In the genomic region with DNA sequence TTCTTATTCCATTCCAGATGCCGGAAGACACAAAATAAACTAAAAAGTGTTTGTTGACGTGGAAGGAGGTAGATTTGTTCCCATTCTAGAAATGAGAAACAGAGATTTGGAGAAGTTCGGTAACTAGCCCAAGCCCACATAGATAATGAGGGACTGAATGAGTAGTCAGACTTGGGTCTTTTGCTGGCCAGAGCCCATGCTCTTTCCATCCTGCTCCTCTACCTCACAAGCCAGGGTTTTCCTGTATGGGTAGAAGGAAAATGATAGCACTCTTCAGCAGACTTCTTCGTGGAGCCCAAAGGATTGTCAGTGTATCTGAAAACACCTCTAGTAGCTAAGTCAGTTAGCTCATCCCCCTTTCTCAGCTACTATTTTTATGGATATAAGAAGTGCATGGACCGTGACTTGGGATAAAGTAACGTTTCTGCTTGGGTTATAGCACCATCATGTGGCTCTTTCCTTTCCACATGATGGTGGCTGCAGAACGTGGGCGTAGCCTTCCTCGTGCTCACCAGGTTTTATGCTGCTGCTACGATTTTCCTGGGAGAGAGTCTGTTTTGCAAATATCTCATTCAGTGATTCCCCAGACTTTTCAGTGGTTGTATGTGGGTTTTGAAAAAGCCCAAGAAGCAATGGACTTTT, we compare ENCODE assay signal across 8 cellular contexts.
A peak's percentile ranks its signal among the peaks of the same experiment; 100 is the strongest.
DNase-seq lines count a peak whose midpoint lies in the region; ATAC-seq, FAIRE-seq and TF ChIP-seq lines count a peak whose summit lies in the region.

No MANE protein-coding gene starts in this region.

- H3K4me3 ChIP-seq in esophagus muscularis mucosa (no peak overlapping the region), pancreas (no peak overlapping the region)
- no peak overlapping the region for H3K4me3 ChIP-seq in naive thymus-derived CD4-positive, alpha-beta T cell (ENCODE audit: low read length)

- TF ChIP-seq CTCF in esophagus muscularis mucosa (IDR thresholded peaks at IDR 0.05) (peak; percentile 59 to 65 (median 60)), pancreas (IDR thresholded peaks at IDR 0.05) (peak in 2 of 4 donors; percentile 13 to 21), GM10248 (IDR thresholded peaks at IDR 0.05; ENCODE audit: control extremely low read depth, extremely low read depth, low read depth, missing control alignments) (no peak)

- no peak for TF ChIP-seq POLR2A in esophagus muscularis mucosa (IDR thresholded peaks at IDR 0.05; ENCODE audit: low read depth)

- ATAC-seq in pancreas (peak in 3 of 4 donors; percentile 71 to 88 (median 75)), GM18870 (IDR thresholded peaks at IDR 0.05; ENCODE audit: unreplicated experiment) (no peak)
- ATAC-seq in naive thymus-derived CD4-positive, alpha-beta T cell, result no peak

- no peak overlapping the region for H3K27ac Mint-ChIP-seq in naive thymus-derived CD4-positive, alpha-beta T cell

- H3K27ac ChIP-seq in esophagus muscularis mucosa (replicated peaks in 1 of 4), result peak overlapping the region; percentile 46 to 55 (median 50)
- no peak overlapping the region for H3K27ac ChIP-seq in pancreas
- no peak overlapping the region for H3K27ac ChIP-seq in naive thymus-derived CD4-positive, alpha-beta T cell (ENCODE audit: low read depth, low read length)

- DNase-seq in EL (peak; percentile 56), NCI-H526 treated with DMSO at 0.1 percent for 48 hours (lab: John Stamatoyannopoulos, UW) (peak; percentile 37), esophagus muscularis mucosa (ENCODE audit: extremely low spot score) (no peak), pancreas (peak in 1 of 6 donors; percentile 36), GM10248 (ENCODE audit: extremely low spot score) (no peak)
- no peak for DNase-seq in naive thymus-derived CD4-positive, alpha-beta T cell
- DNase-seq in activated effector memory CD4-positive, alpha-beta T cell treated with anti-CD3 and anti-CD28 coated beads, Interleukin-2, amount 50 U/mL, for 16 hours, result no peak

- H3K4me3 Mint-ChIP-seq in naive thymus-derived CD4-positive, alpha-beta T cell, result no peak overlapping the region

- H3K4me1 ChIP-seq in esophagus muscularis mucosa, result peaks cover 3 to 41% (median 36%) of the 10 kb centered on the region in 4 donors
- no peaks in the 10 kb centered on the region for H3K4me1 ChIP-seq in pancreas
- no peaks in the 10 kb centered on the region for H3K4me1 ChIP-seq in naive thymus-derived CD4-positive, alpha-beta T cell (ENCODE audit: control insufficient read depth in 2 of 2, insufficient read depth in 2 of 2, low read length in 2 of 2)

- no peak for FAIRE-seq in pancreas (lab: Jason Lieb, UNC)

- H3K27me3 ChIP-seq in esophagus muscularis mucosa (no peaks in the 10 kb centered on the region), pancreas (no peaks in the 10 kb centered on the region)
- no peaks in the 10 kb centered on the region for H3K27me3 ChIP-seq in naive thymus-derived CD4-positive, alpha-beta T cell (ENCODE audit: control insufficient read depth in 2 of 2, insufficient read depth in 2 of 2, low read length in 2 of 2)

- no peak for TF ChIP-seq EP300 in esophagus muscularis mucosa (IDR thresholded peaks at IDR 0.05)

- H3K9me3 ChIP-seq in esophagus muscularis mucosa, result no peaks in the 10 kb centered on the region
- no peaks in the 10 kb centered on the region for H3K9me3 ChIP-seq in pancreas
- H3K9me3 ChIP-seq in naive thymus-derived CD4-positive, alpha-beta T cell (ENCODE audit: control insufficient read depth in 2 of 3, low read length in 3 of 3), result no peaks in the 10 kb centered on the region

- H3K36me3 Mint-ChIP-seq in naive thymus-derived CD4-positive, alpha-beta T cell, result no peaks in the 10 kb centered on the region

- H3K36me3 ChIP-seq in esophagus muscularis mucosa (peaks cover 19 to 56% (median 35%) of the 10 kb centered on the region in 4 donors), pancreas (no peaks in the 10 kb centered on the region)
- H3K36me3 ChIP-seq in naive thymus-derived CD4-positive, alpha-beta T cell (ENCODE audit: control insufficient read depth in 2 of 3, insufficient read depth in 3 of 3, low read length in 3 of 3), result no peaks in the 10 kb centered on the region

- peaks cover 0 to 11% (median 6%) of the 10 kb centered on the region in 5 donors for H3K27me3 Mint-ChIP-seq in naive thymus-derived CD4-positive, alpha-beta T cell

- POLR2A ChIA-PET in naive thymus-derived CD4-positive, alpha-beta T cell (lab: Charles Lee), result no interaction called here
- POLR2A ChIA-PET in GM10248 (lab: Yijun Ruan, JAX), result no interaction called here

- peaks cover 0 to 1% (median 0%) of the 10 kb centered on the region in 11 donors for H3K9me3 Mint-ChIP-seq in naive thymus-derived CD4-positive, alpha-beta T cell

- CTCF ChIA-PET in naive thymus-derived CD4-positive, alpha-beta T cell (lab: Charles Lee), result interaction anchor here (0.6 kb wide), 1 partner anchor 295 kb away, joined by 3 read pairs; no protein-coding TSS in a partner anchor
- CTCF ChIA-PET in GM10248 (lab: Yijun Ruan, JAX), result interaction anchor here (0.7 to 1.6 kb wide), 7 partner anchors 13 to 243 kb away, joined by 3 to 7 read pairs (median 3); no protein-coding TSS in a partner anchor

- WGBS in esophagus muscularis mucosa, result 52% methylated on average over 10 of the region's 10 CpGs
- 35 to 39% methylated on average over 10 of the region's 10 CpGs for WGBS in pancreas, 2 donors

- H3K4me1 Mint-ChIP-seq in naive thymus-derived CD4-positive, alpha-beta T cell, result no peaks in the 10 kb centered on the region

- intact Hi-C loops in esophagus muscularis mucosa (cut with DNase I), result no loop called here
- intact Hi-C loops in pancreas (cut with DNase I), result no loop called here
- intact Hi-C loops in naive thymus-derived CD4-positive, alpha-beta T cell (cut with micrococcal nuclease), result no loop called here

Comparison
In these comparisons a context has a peak if more than half of its experiments do, and no peak if none do; other contexts are left out.
1. DNase-seq: peak in EL (single experiment) and NCI-H526 treated with DMSO at 0.1 percent for 48 hours (single experiment); none in esophagus muscularis mucosa (single experiment), naive thymus-derived CD4-positive, alpha-beta T cell (0 of 9), GM10248 (single experiment) and activated effector memory CD4-positive, alpha-beta T cell treated with anti-CD3 and anti-CD28 coated beads, Interleukin-2, amount 50 U/mL, for 16 hours (single experiment).
2. H3K27ac ChIP-seq: peak in esophagus muscularis mucosa (4 of 4); none in pancreas (0 of 4) and naive thymus-derived CD4-positive, alpha-beta T cell (single experiment).
3. ATAC-seq: peak in pancreas (3 of 4); none in naive thymus-derived CD4-positive, alpha-beta T cell (single experiment) and GM18870 (single experiment).